1 cellular context compared by ENCODE assay signal in genomic region chrX:17635231-17635630, GRCh38.
TF ChIP-seq lines count a peak whose summit lies in the region.

No MANE protein-coding gene starts in this region.

TF ChIP-seq in GM23338, 12 proteins besides CTCF, POLR2A, EP300 and RAD21 (continued from another document):
- TF ChIP-seq ZNF462 (CRISPR knock-in tag; IDR thresholded peaks at IDR 0.05) (no peak), ZNF331 (CRISPR knock-in tag; IDR thresholded peaks at IDR 0.05; ENCODE audit: low read depth) (no peak)
